Comparison of ENCODE assay signal across 8 cellular contexts in the genomic region with DNA sequence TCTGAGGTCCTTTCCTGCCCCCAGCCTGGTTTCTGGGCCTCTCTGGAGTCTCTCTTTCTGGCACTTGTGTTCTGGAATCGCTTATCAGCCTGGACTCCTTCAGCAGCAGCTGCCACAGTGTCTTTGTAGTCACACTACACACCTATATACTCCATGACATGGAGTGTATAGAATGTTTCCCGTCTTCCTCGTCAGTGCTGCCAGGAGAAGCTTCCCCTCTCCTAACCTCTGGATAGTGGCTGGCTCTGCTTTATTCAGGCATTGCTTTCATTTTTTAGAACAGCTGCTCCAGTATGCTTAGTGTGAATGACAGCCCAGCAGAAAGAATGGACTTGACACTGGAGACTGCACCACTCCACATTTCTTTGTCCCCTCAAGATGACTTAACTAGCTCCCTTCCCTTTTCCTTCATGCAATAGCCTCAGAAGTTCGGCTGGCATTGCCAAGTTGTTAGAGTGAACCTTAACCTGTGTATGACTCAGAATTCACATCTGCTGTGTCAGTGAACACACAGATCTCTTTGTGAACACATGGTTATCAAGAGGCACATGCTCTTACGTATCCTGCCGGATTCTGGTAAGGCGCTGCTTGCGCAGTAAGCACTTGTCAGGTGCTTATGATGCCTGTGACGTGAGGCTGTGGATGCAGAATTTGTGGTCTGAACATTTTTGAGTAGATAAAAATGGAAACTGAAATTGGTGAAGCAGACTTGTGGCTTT.
A peak's percentile ranks its signal among the peaks of the same experiment; 100 is the strongest.
DNase-seq lines count a peak whose midpoint lies in the region; ATAC-seq and TF ChIP-seq lines count a peak whose summit lies in the region.

No MANE protein-coding gene starts in this region.

- ATAC-seq in GM18873 (IDR thresholded peaks at IDR 0.05; ENCODE audit: low FRiP score, unreplicated experiment): no peak
- ATAC-seq in GM19023 (IDR thresholded peaks at IDR 0.05; ENCODE audit: unreplicated experiment): no peak

- DNase-seq in DMS53 treated with DMSO at 0.1 percent for 48 hours (lab: John Stamatoyannopoulos, UW; ENCODE audit: unreplicated experiment) (peak; percentile 99), NCI-H510A treated with DMSO at 0.1 percent for 48 hours (lab: John Stamatoyannopoulos, UW) (peak; percentile 77), epithelial cell of esophagus (ENCODE audit: low read depth) (peak; percentile 91), occipital lobe (lab: John Stamatoyannopoulos, UW) (peak; percentile 26)
- DNase-seq in activated T-cell treated with anti-CD3 and anti-CD28 coated beads, Interleukin-2, amount 50 U/mL, for 48 hours: no peak
- DNase-seq in stimulated activated CD4-positive, alpha-beta T cell treated with anti-CD3 and anti-CD28 coated beads, Interleukin-4, amount 100 ng/mL, for 24 hours: no peak

- TF ChIP-seq CTCF in epithelial cell of esophagus (IDR thresholded peaks at IDR 0.05; ENCODE audit: insufficient read depth, low read depth, low read length, missing control alignments): no peak

- no peak overlapping the region for H3K4me3 ChIP-seq in epithelial cell of esophagus (ENCODE audit: low read length)

Comparison
In these comparisons a context has a peak if more than half of its experiments do, and no peak if none do; other contexts are left out.
1. DNase-seq: peak in DMS53 treated with DMSO at 0.1 percent for 48 hours (single experiment), NCI-H510A treated with DMSO at 0.1 percent for 48 hours (single experiment), epithelial cell of esophagus (single experiment) and occipital lobe (single experiment); none in activated T-cell treated with anti-CD3 and anti-CD28 coated beads, Interleukin-2, amount 50 U/mL, for 48 hours (0 of 2) and stimulated activated CD4-positive, alpha-beta T cell treated with anti-CD3 and anti-CD28 coated beads, Interleukin-4, amount 100 ng/mL, for 24 hours (single experiment).